13 cellular contexts compared by ENCODE assay signal in the genomic region with DNA sequence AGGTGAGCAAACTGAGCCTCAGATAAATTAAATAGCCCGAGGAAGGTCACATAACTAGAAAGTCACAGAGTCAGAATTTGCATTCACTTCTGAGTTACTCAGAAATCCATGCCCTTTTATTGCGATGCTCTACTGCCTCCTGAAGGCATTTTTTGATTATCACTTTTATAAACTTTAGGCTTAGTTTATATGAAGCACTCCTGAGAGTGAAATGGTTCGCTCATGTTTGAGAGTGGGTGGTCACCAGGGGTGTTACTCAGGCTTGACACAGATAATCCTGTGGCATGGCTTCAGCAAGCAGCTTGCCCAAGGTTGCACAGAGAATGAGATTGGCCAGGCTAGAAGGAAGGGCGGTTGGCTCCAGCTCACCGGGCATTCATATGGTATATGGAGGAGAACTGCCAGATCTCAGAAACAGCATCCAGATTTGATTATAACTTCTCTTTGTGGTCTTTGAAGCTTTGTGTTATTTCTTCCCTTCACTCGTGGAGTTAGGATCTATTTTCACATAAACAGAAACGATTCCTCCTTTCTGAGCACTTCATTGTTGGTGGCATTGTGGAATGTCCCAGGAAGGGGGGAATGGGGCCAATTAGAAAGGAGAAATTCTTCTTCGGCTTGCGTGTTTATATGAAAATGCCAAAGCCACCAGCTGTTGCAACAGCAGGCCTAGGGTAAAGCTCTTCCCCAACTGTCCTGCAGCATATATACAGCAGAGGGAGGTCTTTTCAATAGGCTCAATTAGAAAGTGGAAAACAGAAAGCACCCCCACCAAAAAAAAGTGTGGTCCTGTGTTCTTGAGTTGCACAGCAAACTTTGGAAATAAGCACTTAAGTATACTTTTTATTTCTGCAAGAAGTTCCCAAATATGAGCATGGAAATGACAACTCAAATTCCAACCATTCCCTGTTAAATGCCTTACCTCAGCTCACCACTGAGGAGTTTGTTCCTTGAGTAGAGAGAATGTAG.
DNase-seq lines count a peak whose midpoint lies in the region; ATAC-seq and TF ChIP-seq lines count a peak whose summit lies in the region.
"Had no signal": no experiment of that assay in that cellular context is flagged by ENCODE, and none has a peak within 500 bp of the region (broad histone marks: within the 10 kb centered on the region; RNA-seq: fewer than 3 reads in every experiment).

No MANE protein-coding gene starts in this region.

- H3K27me3 Mint-ChIP-seq in natural killer cell (ENCODE audit: low read depth in 2 of 2): no peaks in the 10 kb centered on the region
- H3K27me3 Mint-ChIP-seq: activated CD4-positive, alpha-beta memory T cell treated with anti-CD3 and anti-CD28 coated beads for 36 hours; CD8-positive, alpha-beta memory T cell had no signal

- H4K5ac ChIP-seq in mesendoderm (ENCODE audit: low read length): no peak overlapping the region

- H3K9ac ChIP-seq in mesendoderm (ENCODE audit: low read length): no peak overlapping the region

- no peak for ATAC-seq in natural killer cell
- ATAC-seq: Right ventricle myocardium inferior had no signal

- intact Hi-C loops in natural killer cell (cut with micrococcal nuclease): no loop called here

- WGBS in mesendoderm (ENCODE audit: extremely low coverage, insufficient coverage, low lambda C conversion rate): no CpG with 5 or more reads among the region's 9 CpGs

- H2BK120ac ChIP-seq in mesendoderm (ENCODE audit: low read depth, low read length): no peak overlapping the region

- no peak overlapping the region for H3K23ac ChIP-seq in mesendoderm (ENCODE audit: low read length)

- no peak overlapping the region for H3K18ac ChIP-seq in mesendoderm (ENCODE audit: low read length)

- TF ChIP-seq CTCF in AG10803 (conservative IDR thresholded peaks at IDR 0.05; ENCODE audit: low read length) (peak; percentile 60), LNCAP (IDR thresholded peaks at IDR 0.05) (peak; percentile 20; the same call in 1 of the 2 replicates), natural killer cell (IDR thresholded peaks at IDR 0.05) (no peak), right atrium auricular region (IDR thresholded peaks at IDR 0.05) (no peak)

- no peak overlapping the region for H3K56ac ChIP-seq in mesendoderm (ENCODE audit: low read length)

- peak; percentile 91 for DNase-seq in AG10803 (ENCODE audit: low read depth)
- DNase-seq in astrocyte of the hippocampus (ENCODE audit: low read depth, low spot score): peak; percentile 52
- DNase-seq in mesendoderm: peak; percentile 27
- no peak for DNase-seq in NCI-H1092 treated with DMSO at 0.1 percent for 48 hours (lab: John Stamatoyannopoulos, UW)
- no peak for DNase-seq in hippocampal formation (lab: John Stamatoyannopoulos, UW)
- no peak for DNase-seq in natural killer cell
- no peak for DNase-seq in right atrium auricular region (ENCODE audit: low spot score)
- DNase-seq: activated CD4-positive, alpha-beta memory T cell treated with anti-CD3 and anti-CD28 coated beads for 36 hours; CD8-positive, alpha-beta memory T cell; NCI-H1417; stomach had no signal

- no peak overlapping the region for H4K8ac ChIP-seq in mesendoderm (ENCODE audit: low read depth, low read length)

- H3K36me3 Mint-ChIP-seq in natural killer cell: no peaks in the 10 kb centered on the region
- H3K36me3 Mint-ChIP-seq: activated CD4-positive, alpha-beta memory T cell treated with anti-CD3 and anti-CD28 coated beads for 36 hours; CD8-positive, alpha-beta memory T cell had no signal

- no peak overlapping the region for H3K4me3 Mint-ChIP-seq in natural killer cell
- H3K4me3 Mint-ChIP-seq: activated CD4-positive, alpha-beta memory T cell treated with anti-CD3 and anti-CD28 coated beads for 36 hours; CD8-positive, alpha-beta memory T cell had no signal

- H3K4me3 ChIP-seq in AG10803 (ENCODE audit: low read length) (no peak overlapping the region), mesendoderm (ENCODE audit: low read length) (no peak overlapping the region), right atrium auricular region (no peak overlapping the region)
- H3K4me3 ChIP-seq: stomach had no signal

- H3K9me3 ChIP-seq in right atrium auricular region: no peaks in the 10 kb centered on the region
- H3K9me3 ChIP-seq: stomach had no signal

- H3K4me1 ChIP-seq in mesendoderm (ENCODE audit: control insufficient read depth, low read depth, low read length): no peaks in the 10 kb centered on the region
- no peaks in the 10 kb centered on the region for H3K4me1 ChIP-seq in right atrium auricular region

- H3K4ac ChIP-seq in mesendoderm (ENCODE audit: low read depth, low read length): no peak overlapping the region

- H3K27ac ChIP-seq in mesendoderm (ENCODE audit: low read depth, low read length) (no peak overlapping the region), right atrium auricular region (no peak overlapping the region)
- H3K27ac ChIP-seq: stomach had no signal

- no peaks in the 10 kb centered on the region for H3K36me3 ChIP-seq in mesendoderm (ENCODE audit: control insufficient read depth, insufficient read depth, low read length)
- no peaks in the 10 kb centered on the region for H3K36me3 ChIP-seq in right atrium auricular region
- H3K36me3 ChIP-seq: stomach had no signal

- no peak overlapping the region for H2BK15ac ChIP-seq in mesendoderm (replicated peaks; ENCODE audit: low read depth)

- H3K79me2 ChIP-seq in mesendoderm (ENCODE audit: control insufficient read depth, insufficient read depth, low read length): no peaks in the 10 kb centered on the region

- H3K79me1 ChIP-seq in mesendoderm (ENCODE audit: low read length): no peaks in the 10 kb centered on the region

- H3K4me2 ChIP-seq in mesendoderm (ENCODE audit: low read length): no peak overlapping the region

- H3K27me3 ChIP-seq in mesendoderm (ENCODE audit: insufficient read depth, low read length, poor library complexity) (no peaks in the 10 kb centered on the region), right atrium auricular region (no peaks in the 10 kb centered on the region)
- H3K27me3 ChIP-seq: stomach had no signal

- H2BK5ac ChIP-seq in mesendoderm (ENCODE audit: low read length): no peak overlapping the region

- H3K9me3 Mint-ChIP-seq in natural killer cell: no peaks in the 10 kb centered on the region

- no peak overlapping the region for H2AK5ac ChIP-seq in mesendoderm (ENCODE audit: low read length)

- H3K27ac Mint-ChIP-seq in natural killer cell: no peak overlapping the region
- H3K27ac Mint-ChIP-seq: activated CD4-positive, alpha-beta memory T cell treated with anti-CD3 and anti-CD28 coated beads for 36 hours; CD8-positive, alpha-beta memory T cell had no signal

- H3K4me1 Mint-ChIP-seq in natural killer cell: no peaks in the 10 kb centered on the region
- H3K4me1 Mint-ChIP-seq: CD8-positive, alpha-beta memory T cell had no signal

Comparison
In these comparisons a context has a peak if more than half of its experiments do, and no peak if none do; other contexts are left out.
1. DNase-seq: peak in AG10803 (single experiment), astrocyte of the hippocampus (single experiment) and mesendoderm (single experiment); none in NCI-H1092 treated with DMSO at 0.1 percent for 48 hours (single experiment), hippocampal formation (0 of 2), natural killer cell (single experiment) and right atrium auricular region (single experiment).
2. CTCF ChIP-seq: peak in AG10803 (single experiment) and LNCAP (single experiment); none in natural killer cell (single experiment) and right atrium auricular region (0 of 2).